In the genomic region with DNA sequence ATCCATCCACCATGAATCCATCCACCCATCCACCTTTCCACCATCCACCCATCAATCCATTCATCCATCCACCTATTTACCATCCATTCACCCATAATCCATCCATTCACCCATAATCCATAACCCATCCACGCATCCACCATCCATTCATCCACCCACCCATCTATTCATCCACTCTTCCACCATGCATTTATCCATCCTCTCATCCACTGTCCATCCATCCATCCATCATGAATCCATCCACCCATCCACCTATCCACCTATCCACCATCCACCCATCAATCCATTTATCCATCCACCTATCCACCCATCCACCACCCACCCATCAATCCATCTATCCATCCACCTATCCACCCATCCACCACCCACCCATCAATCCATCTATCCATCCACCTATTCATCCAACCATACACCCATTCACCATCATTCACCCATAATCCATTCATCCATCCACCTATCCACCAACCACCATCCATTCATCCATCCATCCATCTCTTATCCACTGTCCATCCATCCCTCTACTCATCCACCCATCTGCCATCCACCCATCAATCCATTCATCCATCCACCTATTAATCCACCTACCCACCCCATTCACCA, we compare ENCODE assay signal across 10 cellular contexts.
"Had no signal": no experiment of that assay in that cellular context is flagged by ENCODE, and none has a peak within 500 bp of the region (broad histone marks: within the 10 kb centered on the region; RNA-seq: fewer than 3 reads in every experiment).

No MANE protein-coding gene starts in this region.

- H3K4me3 ChIP-seq: GM23248, GM23338, HAP-1 had no signal

- H3K36me3 ChIP-seq: HAP-1 had no signal

- H3K9ac ChIP-seq: GM23248 had no signal

- H3K4me1 ChIP-seq: HAP-1 had no signal

- H3K9me3 ChIP-seq: HAP-1 had no signal

- ATAC-seq: GM23338, HCT116 had no signal

- H2AFZ ChIP-seq: GM23248, GM23338 had no signal

- DNase-seq: GM23248, GOT3, H7, H9, HCEC 1CT, HFFc6 had no signal

- H3K4me2 ChIP-seq: GM23338 had no signal

- H3K27ac ChIP-seq: GM23248 had no signal

- FAIRE-seq: H54 had no signal
